8 cellular contexts compared by ENCODE assay signal in the genomic region with DNA sequence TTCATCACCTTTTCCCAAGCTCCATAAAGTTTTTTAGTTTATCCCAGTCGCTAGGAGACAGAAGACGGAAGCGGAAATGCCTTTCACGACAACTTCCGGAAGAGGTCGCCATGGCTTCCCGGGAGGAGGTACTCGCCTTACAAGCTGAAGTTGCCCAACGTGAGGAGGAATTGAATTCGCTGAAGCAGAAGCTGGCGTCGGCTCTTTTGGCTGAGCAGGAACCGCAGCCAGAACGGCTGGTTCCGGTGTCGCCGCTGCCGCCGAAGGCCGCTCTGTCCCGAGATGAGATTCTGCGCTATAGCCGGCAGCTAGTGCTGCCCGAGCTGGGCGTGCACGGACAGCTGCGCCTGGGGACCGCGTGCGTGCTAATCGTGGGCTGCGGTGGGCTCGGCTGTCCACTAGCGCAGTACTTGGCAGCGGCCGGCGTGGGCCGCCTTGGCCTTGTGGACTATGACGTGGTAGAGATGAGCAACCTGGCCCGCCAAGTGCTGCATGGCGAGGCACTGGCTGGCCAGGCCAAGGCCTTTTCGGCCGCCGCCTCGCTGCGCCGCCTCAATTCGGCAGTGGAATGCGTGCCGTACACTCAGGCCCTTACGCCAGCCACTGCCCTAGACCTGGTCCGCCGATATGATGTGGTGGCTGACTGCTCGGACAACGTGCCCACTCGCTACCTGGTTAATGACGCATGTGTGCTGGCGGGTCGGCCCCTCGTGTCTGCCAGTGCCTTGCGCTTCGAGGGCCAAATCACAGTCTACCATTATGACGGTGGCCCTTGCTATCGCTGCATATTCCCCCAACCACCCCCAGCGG. TPM values are rescaled to one million over a fixed set of nuclear protein-coding genes. Genes with fewer than 3 reads are reported as not detected.
DNase-seq lines count a peak whose midpoint lies in the region; ATAC-seq and TF ChIP-seq lines count a peak whose summit lies in the region.

A gene with protein sequence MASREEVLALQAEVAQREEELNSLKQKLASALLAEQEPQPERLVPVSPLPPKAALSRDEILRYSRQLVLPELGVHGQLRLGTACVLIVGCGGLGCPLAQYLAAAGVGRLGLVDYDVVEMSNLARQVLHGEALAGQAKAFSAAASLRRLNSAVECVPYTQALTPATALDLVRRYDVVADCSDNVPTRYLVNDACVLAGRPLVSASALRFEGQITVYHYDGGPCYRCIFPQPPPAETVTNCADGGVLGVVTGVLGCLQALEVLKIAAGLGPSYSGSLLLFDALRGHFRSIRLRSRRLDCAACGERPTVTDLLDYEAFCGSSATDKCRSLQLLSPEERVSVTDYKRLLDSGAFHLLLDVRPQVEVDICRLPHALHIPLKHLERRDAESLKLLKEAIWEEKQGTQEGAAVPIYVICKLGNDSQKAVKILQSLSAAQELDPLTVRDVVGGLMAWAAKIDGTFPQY (plus strand): TSS at position 86 of the 810 bp plus-strand sequence. CDS start 25 bp downstream, at position 111.

- in situ Hi-C loops in astrocyte of the cerebellum (cut with HindIII; ENCODE audit: low sequenced_read_pairs): no loop called here

- DNase-seq in GM03348 (ENCODE audit: low spot score) (peak; percentile 87), LHCN-M2 (ENCODE audit: low read depth) (peak; percentile 90), T-helper 9 cell (peak; percentile 73), astrocyte of the cerebellum (ENCODE audit: low read depth) (peak; percentile 87), hypothalamus (lab: John Stamatoyannopoulos, UW) (peak; percentile 35 to 99 (median 81)), retina (peak; percentile 97), foreskin melanocyte (no peak)

- peak; percentile 84 for ATAC-seq in GM21786 (IDR thresholded peaks at IDR 0.05; ENCODE audit: unreplicated experiment)

- peak within 1 kb of the TSS; percentile 95 for H3K4me3 ChIP-seq in astrocyte of the cerebellum (ENCODE audit: low read depth, low read length)

- no peak for TF ChIP-seq CTCF in astrocyte of the cerebellum (IDR thresholded peaks at IDR 0.05; ENCODE audit: low read depth, low read length, missing control alignments)

RNA-seq across cellular contexts. Expression of the gene that starts here (rescaled TPM):
- total RNA-seq in LHCN-M2 (2014; rRNA removed): 9.1 and 9.6 TPM in 2 replicates
- polyA plus RNA-seq in LHCN-M2 (2012): 3.0 TPM
